ENCODE assay signal across 18 cellular contexts in the genomic region with DNA sequence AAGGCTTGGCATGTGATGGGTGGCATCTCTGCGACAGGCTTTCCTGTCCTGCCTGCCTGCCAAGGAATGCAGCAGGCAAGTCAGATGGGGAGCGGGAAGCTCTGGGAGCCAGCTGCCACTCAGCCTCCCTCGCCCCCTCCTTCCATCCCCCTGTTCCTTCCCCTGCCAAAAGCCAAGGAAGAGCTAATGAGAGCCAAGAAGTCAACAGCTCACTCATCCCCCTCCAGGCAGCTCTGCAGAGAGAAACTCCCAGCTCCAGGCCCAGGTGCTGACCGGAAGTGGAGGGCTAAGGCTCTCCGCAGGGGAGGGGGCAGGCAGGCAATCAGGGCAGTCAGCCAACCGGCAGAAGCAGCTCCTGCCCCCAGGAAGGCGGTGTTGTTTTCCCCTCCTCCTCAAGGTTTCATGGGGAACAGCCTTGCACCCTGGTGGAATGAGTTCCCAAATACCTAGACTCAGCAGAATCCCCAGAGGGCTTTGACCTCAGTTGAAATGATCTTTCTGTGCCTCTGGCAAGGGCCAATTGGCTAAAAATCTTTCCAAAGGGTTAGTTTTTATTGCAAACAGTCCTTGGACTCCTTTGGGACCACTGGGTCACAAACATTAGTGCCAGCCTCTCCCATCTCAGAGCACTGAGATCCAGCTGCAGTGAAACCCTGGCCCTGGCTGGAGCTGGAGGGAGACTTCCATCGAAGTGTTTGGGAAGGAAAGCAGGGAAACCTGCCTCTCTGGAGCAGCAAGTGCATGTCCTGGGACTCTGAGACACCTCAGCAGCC.
DNase-seq lines count a peak whose midpoint lies in the region; ATAC-seq and TF ChIP-seq lines count a peak whose summit lies in the region.
"Had no signal": no experiment of that assay in that cellular context is flagged by ENCODE, and none has a peak within 500 bp of the region (broad histone marks: within the 10 kb centered on the region; RNA-seq: fewer than 3 reads in every experiment).

No MANE protein-coding gene starts in this region.

- H3K27me3 ChIP-seq in GM23338 (ENCODE audit: insufficient read depth) (no peaks in the 10 kb centered on the region), NT2/D1 (ENCODE audit: insufficient read depth, insufficient read length) (no peaks in the 10 kb centered on the region)
- H3K27me3 ChIP-seq: ascending aorta had no signal

- H3K9me2 ChIP-seq in GM23338 (ENCODE audit: insufficient read depth), result peaks cover 8% of the 10 kb centered on the region; the same call in 1 of the 2 replicates

- H3K27me3 Mint-ChIP-seq in GM23338 (ENCODE audit: insufficient read depth, low read depth, poor library complexity), result no peaks in the 10 kb centered on the region
- H3K27me3 Mint-ChIP-seq: activated T-helper 17 cell treated with anti-CD3 and anti-CD28 coated beads, Interleukin-2, amount 50 U/mL, for 72 hours; CD4-positive, alpha-beta T cell had no signal

- H3K9ac ChIP-seq in NT2/D1 (ENCODE audit: insufficient read length, low read depth), result peak overlapping the region; percentile 28

- H3K27ac ChIP-seq in GM23338 (ENCODE audit: low read depth), result no peak overlapping the region
- H3K27ac ChIP-seq: ascending aorta had no signal

- no peak for TF ChIP-seq CTCF in GM23338 (conservative IDR thresholded peaks at IDR 0.05; ENCODE audit: low read depth in 2 of 2)

- no peaks in the 10 kb centered on the region for H3K79me2 ChIP-seq in GM23338 (replicated peaks; ENCODE audit: insufficient read depth)

- H3K4me2 ChIP-seq in GM23338, result no peak overlapping the region

- no peaks in the 10 kb centered on the region for H4K20me1 ChIP-seq in GM23338 (replicated peaks; ENCODE audit: insufficient read depth)

- DNase-seq in GM23338 (ENCODE audit: low spot score) (peak; percentile 69), NT2/D1 (ENCODE audit: low read depth, low spot score) (peak; percentile 18), iPS-NIHi11 (ENCODE audit: low spot score) (peak; percentile 78), pons (ENCODE audit: low spot score) (peak; percentile 28), 8988T (no peak), AG20443 (ENCODE audit: low spot score) (no peak), DMS153 treated with DMSO at 0.1 percent for 48 hours (lab: John Stamatoyannopoulos, UW; ENCODE audit: unreplicated experiment) (no peak)
- no peak for DNase-seq in stimulated activated naive CD4-positive, alpha-beta T cell treated with Interleukin-2 at 50 U/mL for 16 hours (lab: John Stamatoyannopoulos, UW)
- DNase-seq: activated CD4-positive, alpha-beta T cell treated with anti-CD3 and anti-CD28 coated beads, Interleukin-2, amount 50 U/mL, for 1 hour; CD4-positive, alpha-beta T cell; effector memory CD8-positive, alpha-beta T cell; NCI-H1417; NCI-H748 treated with DMSO at 0.1 percent for 48 hours; SHP77 treated with DMSO at 0.1 percent for 48 hours; stimulated activated naive CD8-positive, alpha-beta T cell treated with anti-CD3 and anti-CD28 coated beads, Interleukin-15, amount 100 ng/mL, for 72 hours; T1000 had no signal

- no peaks in the 10 kb centered on the region for H3F3A ChIP-seq in GM23338 (replicated peaks; ENCODE audit: low read depth)

- H3K4me3 Mint-ChIP-seq in GM23338, result no peak overlapping the region
- H3K4me3 Mint-ChIP-seq: activated T-helper 17 cell treated with anti-CD3 and anti-CD28 coated beads, Interleukin-2, amount 50 U/mL, for 72 hours; CD4-positive, alpha-beta T cell; effector memory CD8-positive, alpha-beta T cell; stimulated activated naive CD8-positive, alpha-beta T cell treated with anti-CD3 and anti-CD28 coated beads, Interleukin-15, amount 100 ng/mL, for 72 hours had no signal

- H3K36me3 ChIP-seq in GM23338 (ENCODE audit: insufficient read depth), result no peaks in the 10 kb centered on the region
- H3K36me3 ChIP-seq in NT2/D1 (ENCODE audit: insufficient read depth, insufficient read length, low read length), result no peaks in the 10 kb centered on the region
- H3K36me3 ChIP-seq: ascending aorta had no signal

- H3K36me3 Mint-ChIP-seq in GM23338 (ENCODE audit: low read depth), result no peaks in the 10 kb centered on the region

- peaks cover 4% of the 10 kb centered on the region; the same call in 1 of the 2 replicates for H3K4me1 ChIP-seq in GM23338 (ENCODE audit: insufficient read depth)
- H3K4me1 ChIP-seq in NT2/D1 (ENCODE audit: insufficient read depth, insufficient read length), result peaks cover 7% of the 10 kb centered on the region

- H3K4me3 ChIP-seq in GM23338 (no peak overlapping the region), NT2/D1 (ENCODE audit: insufficient read length, low read depth) (no peak overlapping the region)
- H3K4me3 ChIP-seq: ascending aorta had no signal

- peaks cover 29% of the 10 kb centered on the region for H3K4me1 Mint-ChIP-seq in GM23338
- H3K4me1 Mint-ChIP-seq: activated T-helper 17 cell treated with anti-CD3 and anti-CD28 coated beads, Interleukin-2, amount 50 U/mL, for 72 hours had no signal

- H3K9me3 ChIP-seq in NT2/D1 (ENCODE audit: insufficient read depth, low read length), result no peaks in the 10 kb centered on the region
- H3K9me3 ChIP-seq: ascending aorta had no signal

- peak; percentile 88 for ATAC-seq in GM23338
- ATAC-seq: activated T-helper 17 cell treated with anti-CD3 and anti-CD28 coated beads, Interleukin-2, amount 50 U/mL, for 72 hours; effector memory CD8-positive, alpha-beta T cell; stimulated activated naive CD8-positive, alpha-beta T cell treated with anti-CD3 and anti-CD28 coated beads, Interleukin-15, amount 100 ng/mL, for 72 hours had no signal

- peak overlapping the region; percentile 52; the same call in 1 of the 2 replicates for H3K27ac Mint-ChIP-seq in GM23338
- H3K27ac Mint-ChIP-seq: activated T-helper 17 cell treated with anti-CD3 and anti-CD28 coated beads, Interleukin-2, amount 50 U/mL, for 72 hours; CD4-positive, alpha-beta T cell; effector memory CD8-positive, alpha-beta T cell had no signal

- H2AFZ ChIP-seq in GM23338, result peak overlapping the region; percentile 88

- no peaks in the 10 kb centered on the region for H3K9me3 Mint-ChIP-seq in GM23338
- H3K9me3 Mint-ChIP-seq: activated T-helper 17 cell treated with anti-CD3 and anti-CD28 coated beads, Interleukin-2, amount 50 U/mL, for 72 hours; CD4-positive, alpha-beta T cell; effector memory CD8-positive, alpha-beta T cell; stimulated activated naive CD8-positive, alpha-beta T cell treated with anti-CD3 and anti-CD28 coated beads, Interleukin-15, amount 100 ng/mL, for 72 hours had no signal

TF ChIP-seq in GM23338, 12 proteins besides CTCF, POLR2A, EP300 and RAD21:
- TF ChIP-seq NANOG (IDR thresholded peaks at IDR 0.05; ENCODE audit: borderline replicate concordance), result no peak

Comparison
In these comparisons a context has a peak if more than half of its experiments do, and no peak if none do; other contexts are left out.
1. DNase-seq: peak in GM23338 (single experiment), NT2/D1 (single experiment), iPS-NIHi11 (single experiment) and pons (single experiment); none in 8988T (single experiment), stimulated activated naive CD4-positive, alpha-beta T cell treated with Interleukin-2 at 50 U/mL for 16 hours (single experiment), AG20443 (single experiment) and DMS153 treated with DMSO at 0.1 percent for 48 hours (single experiment).